In the genomic region with DNA sequence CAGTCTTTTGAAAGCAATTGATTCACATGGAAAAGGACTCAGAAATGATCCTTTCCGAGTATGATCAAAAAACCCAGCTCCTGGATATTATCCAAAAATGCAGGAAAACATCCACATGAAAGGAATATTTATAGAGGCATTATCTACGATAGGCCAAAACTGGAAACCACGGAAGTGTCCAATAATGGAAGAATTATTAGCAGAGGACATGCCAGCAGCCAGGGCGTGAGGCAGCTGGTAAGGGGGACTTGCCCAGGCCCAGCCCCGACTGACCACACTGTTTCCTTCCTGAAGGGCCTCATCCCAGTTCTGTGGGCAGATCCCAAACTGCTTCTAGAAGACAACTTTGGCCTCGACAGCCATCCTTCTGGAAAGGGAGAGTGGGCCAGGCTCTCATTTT, we compare ENCODE assay signal across 9 cellular contexts. TPM values are rescaled to one million over a fixed set of nuclear protein-coding genes. Genes with fewer than 3 reads are reported as not detected.
DNase-seq lines count a peak whose midpoint lies in the region; ATAC-seq and TF ChIP-seq lines count a peak whose summit lies in the region.
"Had no signal": no experiment of that assay in that cellular context is flagged by ENCODE, and none has a peak within 500 bp of the region (broad histone marks: within the 10 kb centered on the region; RNA-seq: fewer than 3 reads in every experiment).

No MANE protein-coding gene starts in this region.

- no peaks in the 10 kb centered on the region for H3K36me3 ChIP-seq in colonic mucosa
- no peaks in the 10 kb centered on the region for H3K36me3 ChIP-seq in lower lobe of right lung
- H3K36me3 ChIP-seq in thyroid gland = no peaks in the 10 kb centered on the region

- H3K27ac ChIP-seq in colonic mucosa (peak overlapping the region; percentile 26), lower lobe of right lung (peak overlapping the region; percentile 33), thyroid gland (peak overlapping the region in 2 of 3 donors; percentile 41 to 46)

- no peaks in the 10 kb centered on the region for H3K27me3 ChIP-seq in colonic mucosa
- H3K27me3 ChIP-seq in lower lobe of right lung (ENCODE audit: low read depth) = no peaks in the 10 kb centered on the region
- no peaks in the 10 kb centered on the region for H3K27me3 ChIP-seq in thyroid gland

- ATAC-seq in lower lobe of right lung (peak in 1 of 2 donors; percentile 39), HG02610 (IDR thresholded peaks at IDR 0.05; ENCODE audit: unreplicated experiment) (no peak)

- DNase-seq in LHCN-M2 (ENCODE audit: low read depth) = peak; percentile 61
- no peak for DNase-seq in colonic mucosa
- no peak for DNase-seq in lower lobe of right lung
- no peak for DNase-seq in thyroid gland
- DNase-seq in kidney glomerular epithelial cell (lab: John Stamatoyannopoulos, UW) = no peak
- DNase-seq in effector CD8-positive, alpha-beta T cell (lab: John Stamatoyannopoulos, UW) = no peak
- DNase-seq: amygdala, NCI-H1436 had no signal

- intact Hi-C loops in colonic mucosa (cut with DNase I) (no loop called here), lower lobe of right lung (cut with DNase I) (no loop called here), thyroid gland (cut with DNase I) (no loop called here)

- WGBS in thyroid gland, 2 donors = 46 to 58% methylated on average over 6 of the region's 6 CpGs

- H3K4me1 ChIP-seq in colonic mucosa (peaks cover 13% of the 10 kb centered on the region), lower lobe of right lung (peaks cover 74% of the 10 kb centered on the region), thyroid gland (peaks cover 4 to 33% of the 10 kb centered on the region in 2 donors)

- H3K9ac ChIP-seq in colonic mucosa (ENCODE audit: low read depth in 2 of 2, low read length in 2 of 2) = peak overlapping the region in 1 of 2 donors; percentile 23

- no peak for TF ChIP-seq POLR2A in thyroid gland (IDR thresholded peaks at IDR 0.05)

- no peak for TF ChIP-seq CTCF in colonic mucosa (IDR thresholded peaks at IDR 0.05)
- no peak for TF ChIP-seq CTCF in lower lobe of right lung (IDR thresholded peaks at IDR 0.05)
- TF ChIP-seq CTCF in thyroid gland (IDR thresholded peaks at IDR 0.05) = no peak

- H3K4me3 ChIP-seq in colonic mucosa (no peak overlapping the region), lower lobe of right lung (no peak overlapping the region), thyroid gland (replicated peaks in 1 of 3) (no peak overlapping the region)

- no peaks in the 10 kb centered on the region for H3K9me3 ChIP-seq in colonic mucosa
- no peaks in the 10 kb centered on the region for H3K9me3 ChIP-seq in lower lobe of right lung
- no peaks in the 10 kb centered on the region for H3K9me3 ChIP-seq in thyroid gland

RNA-seq across cellular contexts. Expression of a gene that starts 20.5 kb away (rescaled TPM):
- total RNA-seq in LHCN-M2 (2014; rRNA removed) (292 and 318 TPM in 2 replicates), colonic mucosa (100 to 1,000 TPM; 106 to 185 TPM), lower lobe of right lung (124 TPM), thyroid gland (10 to 100 TPM; 48.1 to 90.4 (median 64.8) TPM)
- polyA plus RNA-seq in LHCN-M2 (2012) = 584 TPM
